8 cellular contexts compared by ENCODE assay signal in genomic region chr20:41136336-41136694, GRCh38. TPM values are rescaled to one million over a fixed set of nuclear protein-coding genes. Genes with fewer than 3 reads are reported as not detected.
DNase-seq lines count a peak whose midpoint lies in the region; ATAC-seq and TF ChIP-seq lines count a peak whose summit lies in the region.

No MANE protein-coding gene starts in this region.

- DNase-seq in HAP-1 (ENCODE audit: low spot score in 2 of 2) (no peak), SK-N-MC (ENCODE audit: low read depth, low spot score) (no peak), NCI-H2107 treated with DMSO at 0.1 percent for 48 hours (lab: John Stamatoyannopoulos, UW; ENCODE audit: unreplicated experiment) (no peak), NCI-H524 treated with DMSO at 0.1 percent for 48 hours (lab: John Stamatoyannopoulos, UW) (no peak), HPDE6-E6E7 (ENCODE audit: extremely low spot score) (no peak), SIG-M5 (lab: John Stamatoyannopoulos, UW) (no peak)

- H3K36me3 ChIP-seq in HAP-1 (replicated peaks) (peaks cover 11% of the 10 kb centered on the region), SK-N-MC (ENCODE audit: insufficient read depth, low read length) (peaks cover 5% of the 10 kb centered on the region), gastroesophageal sphincter (no peaks in the 10 kb centered on the region)

- H3K4me3 ChIP-seq in HAP-1 (peak overlapping the region; percentile 69), SK-N-MC (peak overlapping the region; percentile 94), gastroesophageal sphincter (peak overlapping the region; percentile 95), skin epidermis (peak overlapping the region; percentile 67 to 94 (median 84))

- TF ChIP-seq CTCF in gastroesophageal sphincter (IDR thresholded peaks at IDR 0.05), result no peak

- WGBS in gastroesophageal sphincter (ENCODE audit: low coverage in 1 of 2), 2 donors, result 5 to 38% methylated on average over 6 to 7 of the region's 17 CpGs

- peak overlapping the region; percentile 94 for H3K9ac ChIP-seq in SK-N-MC (ENCODE audit: insufficient read length)

- H3K9me3 ChIP-seq in HAP-1 (no peaks in the 10 kb centered on the region), SK-N-MC (ENCODE audit: low read depth, low read length) (no peaks in the 10 kb centered on the region), gastroesophageal sphincter (no peaks in the 10 kb centered on the region)

- H3K27me3 ChIP-seq in HAP-1 (ENCODE audit: low read depth) (no peaks in the 10 kb centered on the region), gastroesophageal sphincter (no peaks in the 10 kb centered on the region)

- in situ Hi-C loops in HAP-1 (cut with MboI; ENCODE audit: low sequenced_read_pairs), result no loop called here

- no peak for TF ChIP-seq POLR2A in gastroesophageal sphincter (IDR thresholded peaks at IDR 0.05)

- H3K27ac ChIP-seq in SK-N-MC (no peak overlapping the region), gastroesophageal sphincter (peak overlapping the region; percentile 84 to 99 (median 98)), skin epidermis (peak overlapping the region in 19 of 21 experiments; percentile 91 to 97 (median 96))

- no peak for TF ChIP-seq EP300 in gastroesophageal sphincter (IDR thresholded peaks at IDR 0.05)

- peaks cover 4% of the 10 kb centered on the region for H3K4me1 ChIP-seq in HAP-1
- peaks cover 0 to 49% (median 28%) of the 10 kb centered on the region in 3 donors for H3K4me1 ChIP-seq in gastroesophageal sphincter

- ATAC-seq in gastroesophageal sphincter, result peak; percentile 2

RNA-seq across cellular contexts. Expression of gene PLCG1, which starts 1.0 kb away (rescaled TPM):
- total RNA-seq in gastroesophageal sphincter, result 100 to 1,000 TPM in 2 of 4 donors, 10 to 100 TPM in 2; 42.3 to 173 (median 94.7) TPM
